13 cellular contexts compared by ENCODE assay signal in the genomic region with DNA sequence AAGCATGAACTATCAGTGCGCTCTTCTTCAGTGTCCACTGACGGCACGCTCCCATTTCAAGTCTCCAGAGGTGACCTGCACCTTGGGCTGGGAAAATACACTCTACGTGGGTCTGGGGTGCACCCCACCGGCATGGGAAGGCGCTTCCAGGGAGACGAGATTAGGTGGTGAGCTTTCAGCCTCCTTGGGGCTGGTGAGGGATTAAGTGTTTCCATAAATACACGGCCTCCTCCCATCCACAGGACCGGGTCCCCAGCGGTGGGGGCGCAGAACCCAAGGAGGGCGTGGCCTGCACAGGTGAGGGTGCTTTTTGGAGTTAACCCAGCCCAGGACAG. TPM values are rescaled to one million over a fixed set of nuclear protein-coding genes. Genes with fewer than 3 reads are reported as not detected.
DNase-seq lines count a peak whose midpoint lies in the region; ATAC-seq and TF ChIP-seq lines count a peak whose summit lies in the region.
"Had no signal": no experiment of that assay in that cellular context is flagged by ENCODE, and none has a peak within 500 bp of the region (broad histone marks: within the 10 kb centered on the region; RNA-seq: fewer than 3 reads in every experiment).

No MANE protein-coding gene starts in this region.

- peaks cover 44% of the 10 kb centered on the region for H3K4me1 Mint-ChIP-seq in memory B cell
- H3K4me1 Mint-ChIP-seq in activated naive CD4-positive, alpha-beta T cell treated with anti-CD3 and anti-CD28 coated beads for 36 hours (ENCODE audit: low read depth) = peaks cover 10% of the 10 kb centered on the region

- peak in 2 of 8 donors; percentile 3 to 10 for ATAC-seq in heart right ventricle
- ATAC-seq in right cardiac atrium = no peak
- no peak for ATAC-seq in memory B cell (ENCODE audit: low read depth)
- ATAC-seq: sciatic nerve had no signal

- H3K9me3 ChIP-seq in heart right ventricle (no peaks in the 10 kb centered on the region), right cardiac atrium (ENCODE audit: control insufficient read depth, low read length) (no peaks in the 10 kb centered on the region)

- H3K27me3 ChIP-seq in heart right ventricle (peaks cover 0 to 31% (median 6%) of the 10 kb centered on the region in 7 donors), right cardiac atrium (ENCODE audit: control insufficient read depth, insufficient read depth) (no peaks in the 10 kb centered on the region)

- H3K9me3 Mint-ChIP-seq in memory B cell = no peaks in the 10 kb centered on the region
- H3K9me3 Mint-ChIP-seq in activated naive CD4-positive, alpha-beta T cell treated with anti-CD3 and anti-CD28 coated beads for 36 hours = no peaks in the 10 kb centered on the region

- H3K36me3 ChIP-seq in heart right ventricle = no peaks in the 10 kb centered on the region
- H3K36me3 ChIP-seq in urinary bladder (ENCODE audit: insufficient read depth) = no peaks in the 10 kb centered on the region

- WGBS in heart right ventricle, 2 donors = 35 to 44% methylated on average over 12 of the region's 12 CpGs
- 53% methylated on average over 12 of the region's 12 CpGs for WGBS in right cardiac atrium
- 39% methylated on average over 12 of the region's 12 CpGs for WGBS in urinary bladder

- no peak for DNase-seq in heart right ventricle
- no peak for DNase-seq in right cardiac atrium
- DNase-seq in astrocyte of the cerebellum (ENCODE audit: low read depth) = no peak
- no peak for DNase-seq in memory B cell (ENCODE audit: low spot score in 2 of 2)
- DNase-seq in central memory CD4-positive, alpha-beta T cell = no peak
- DNase-seq in NCI-H146 (lab: John Stamatoyannopoulos, UW) = no peak
- no peak for DNase-seq in activated naive CD4-positive, alpha-beta T cell treated with anti-CD3 and anti-CD28 coated beads for 36 hours
- DNase-seq: C1 segment of cervical spinal cord; NCI-H510A treated with DMSO at 0.1 percent for 48 hours; stimulated activated naive CD4-positive, alpha-beta T cell treated with Interleukin-2 at 50 U/mL for 16 hours had no signal

- no peaks in the 10 kb centered on the region for H3K36me3 Mint-ChIP-seq in memory B cell
- H3K36me3 Mint-ChIP-seq in activated naive CD4-positive, alpha-beta T cell treated with anti-CD3 and anti-CD28 coated beads for 36 hours (ENCODE audit: low read depth) = no peaks in the 10 kb centered on the region

- H3K4me3 ChIP-seq in heart right ventricle (peak overlapping the region in 6 of 10 donors; percentile 58 to 63 (median 60)), right cardiac atrium (ENCODE audit: low read length) (no peak overlapping the region), astrocyte of the cerebellum (ENCODE audit: low read depth, low read length) (peak overlapping the region; percentile 47), urinary bladder (ENCODE audit: low read depth, low read length) (peak overlapping the region; percentile 73)

- intact Hi-C loops in heart right ventricle (cut with DNase I) = no loop called here
- intact Hi-C loops in right cardiac atrium (cut with DNase I) = no loop called here
- intact Hi-C loops in activated naive CD4-positive, alpha-beta T cell treated with anti-CD3 and anti-CD28 coated beads for 36 hours (cut with micrococcal nuclease) = no loop called here

- CTCF ChIA-PET in activated naive CD4-positive, alpha-beta T cell treated with anti-CD3 and anti-CD28 coated beads for 36 hours (lab: Charles Lee) = no interaction called here

- H3K4me1 ChIP-seq in heart right ventricle (peaks cover 5 to 42% (median 29%) of the 10 kb centered on the region in 9 donors), right cardiac atrium (ENCODE audit: control insufficient read depth, insufficient read depth, low read length) (no peaks in the 10 kb centered on the region), urinary bladder (ENCODE audit: insufficient read depth) (no peaks in the 10 kb centered on the region)

- H3K27ac Mint-ChIP-seq in memory B cell = no peak overlapping the region
- no peak overlapping the region for H3K27ac Mint-ChIP-seq in activated naive CD4-positive, alpha-beta T cell treated with anti-CD3 and anti-CD28 coated beads for 36 hours

- peak overlapping the region; percentile 91 for H3K4me3 Mint-ChIP-seq in memory B cell
- no peak overlapping the region for H3K4me3 Mint-ChIP-seq in activated naive CD4-positive, alpha-beta T cell treated with anti-CD3 and anti-CD28 coated beads for 36 hours

- H3K27me3 Mint-ChIP-seq in memory B cell = no peaks in the 10 kb centered on the region
- H3K27me3 Mint-ChIP-seq in activated naive CD4-positive, alpha-beta T cell treated with anti-CD3 and anti-CD28 coated beads for 36 hours (ENCODE audit: low read depth) = peaks cover 20% of the 10 kb centered on the region

- in situ Hi-C loops in astrocyte of the cerebellum (cut with HindIII; ENCODE audit: low sequenced_read_pairs) = no loop called here

- TF ChIP-seq CTCF in heart right ventricle (IDR thresholded peaks at IDR 0.05) (no peak), astrocyte of the cerebellum (IDR thresholded peaks at IDR 0.05; ENCODE audit: low read depth, low read length, missing control alignments) (no peak)

- no peak overlapping the region for H3K27ac ChIP-seq in heart right ventricle
- H3K27ac ChIP-seq in right cardiac atrium (ENCODE audit: low read length) = no peak overlapping the region
- H3K27ac ChIP-seq in urinary bladder (ENCODE audit: low read depth) = no peak overlapping the region
- H3K27ac ChIP-seq: VCaP had no signal

RNA-seq across cellular contexts. Expression of a gene that starts 1.2 kb away (rescaled TPM):
- total RNA-seq in heart right ventricle = 1 to 10 TPM in 8 of 10 donors, under 1 TPM in 2; 0.56 to 6.5 (median 1.2) TPM
- 1 to 10 TPM in 1 of 2 donors, under 1 TPM in 1; 0.87 to 4.4 TPM for polyA plus RNA-seq in heart right ventricle
- 1 to 10 TPM; 1.1 to 2.1 (median 1.4) TPM for total RNA-seq in right cardiac atrium
- 1.8 TPM for polyA plus RNA-seq in right cardiac atrium
- total RNA-seq in urinary bladder = 6.6 TPM
- polyA plus RNA-seq in urinary bladder = 10.7 TPM
- under 1 TPM; 0.50 to 0.64 TPM for total RNA-seq in activated naive CD4-positive, alpha-beta T cell treated with anti-CD3 and anti-CD28 coated beads for 36 hours

RNA-seq across cellular contexts. Expression of a gene that starts 49.7 kb away (rescaled TPM):
- 10 to 100 TPM; 17.8 to 29.0 (median 26.1) TPM for total RNA-seq in heart right ventricle
- 10 to 100 TPM in 1 of 2 donors, 1 to 10 TPM in 1; 6.2 to 23.1 TPM for polyA plus RNA-seq in heart right ventricle
- total RNA-seq in right cardiac atrium = 10 to 100 TPM; 18.5 to 22.0 (median 21.2) TPM
- polyA plus RNA-seq in right cardiac atrium = 13.8 TPM
- 15.0 TPM for total RNA-seq in urinary bladder
- 19.0 TPM for polyA plus RNA-seq in urinary bladder
- total RNA-seq in activated naive CD4-positive, alpha-beta T cell treated with anti-CD3 and anti-CD28 coated beads for 36 hours = 10 to 100 TPM; 28.5 to 31.6 TPM

RNA-seq across cellular contexts. Expression of a gene that starts 49.8 kb away (rescaled TPM):
- 1,000 to 10,000 TPM; 1,221 to 2,099 (median 1,899) TPM for total RNA-seq in heart right ventricle
- 1,000 to 10,000 TPM; 2,661 to 4,942 TPM for polyA plus RNA-seq in heart right ventricle
- total RNA-seq in right cardiac atrium = 1,000 to 10,000 TPM; 1,306 to 1,768 (median 1,579) TPM
- 4,150 TPM for polyA plus RNA-seq in right cardiac atrium
- total RNA-seq in urinary bladder = 200 TPM
- 764 TPM for polyA plus RNA-seq in urinary bladder
- 100 to 1,000 TPM; 563 to 568 TPM for total RNA-seq in activated naive CD4-positive, alpha-beta T cell treated with anti-CD3 and anti-CD28 coated beads for 36 hours
